8 cellular contexts compared by ENCODE assay signal in genomic region chr11:112226062-112226921, GRCh38. TPM values are rescaled to one million over a fixed set of nuclear protein-coding genes. Genes with fewer than 3 reads are reported as not detected.
DNase-seq lines count a peak whose midpoint lies in the region; ATAC-seq lines count a peak whose summit lies in the region.

PTS (plus strand) TSS chr11:112226428; CDS start chr11:112226444, 16 bp downstream.

- peaks cover 10% of the 10 kb centered on the region for H3K4me1 Mint-ChIP-seq in memory B cell

- H3K27ac Mint-ChIP-seq in memory B cell, result peak within 1 kb of the TSS; percentile 99

- H3K4me3 Mint-ChIP-seq in memory B cell, result peak within 1 kb of the TSS; percentile 97

- H3K27me3 Mint-ChIP-seq in memory B cell, result no peaks in the 10 kb centered on the region

- H3K9me3 Mint-ChIP-seq in memory B cell, result no peaks in the 10 kb centered on the region

- POLR2A ChIA-PET in activated CD8-positive, alpha-beta memory T cell treated with anti-CD3 and anti-CD28 coated beads for 36 hours (lab: Charles Lee), result no interaction called here

- H3K36me3 Mint-ChIP-seq in memory B cell, result peaks cover 12% of the 10 kb centered on the region

- peak; percentile 57 for DNase-seq in CMK (ENCODE audit: low read depth)
- DNase-seq in HPDE6-E6E7 (ENCODE audit: extremely low spot score), result peak; percentile 99
- DNase-seq in NOMO-1 (lab: John Stamatoyannopoulos, UW; ENCODE audit: unreplicated experiment in 2 of 2), result peak; percentile 88
- DNase-seq in effector CD8-positive, alpha-beta T cell (lab: John Stamatoyannopoulos, UW), result peak; percentile 71
- peak; percentile 82 to 86 for DNase-seq in memory B cell (ENCODE audit: low spot score in 2 of 2)
- peak; percentile 68 for DNase-seq in stimulated activated CD8-positive, alpha-beta memory T cell treated with anti-CD3 and anti-CD28 coated beads, Interleukin-12 subunit alpha, Interleukin-12 subunit beta, amount 100 ng/mL, for 1 hour (ENCODE audit: low read depth)

- CTCF ChIA-PET in activated CD8-positive, alpha-beta memory T cell treated with anti-CD3 and anti-CD28 coated beads for 36 hours (lab: Charles Lee), result interaction anchor here (0.7 to 2.0 kb wide), 2 partner anchors 54 to 63 kb away, joined by 4 to 16 read pairs; no protein-coding TSS in a partner anchor

- ATAC-seq in GM19467 (IDR thresholded peaks at IDR 0.05; ENCODE audit: unreplicated experiment) (peak; percentile 96), memory B cell (ENCODE audit: low read depth) (peak; percentile 87)

RNA-seq across cellular contexts. Expression of gene PTS, which starts in this region (rescaled TPM):
- total RNA-seq in activated CD8-positive, alpha-beta memory T cell treated with anti-CD3 and anti-CD28 coated beads for 36 hours, result 10 to 100 TPM; 31.2 to 32.9 TPM

Comparison
In these comparisons a context has a peak if more than half of its experiments do, and no peak if none do; other contexts are left out.
1. Peak in every context shown above with its lines: DNase-seq and ATAC-seq.